Comparison of ENCODE assay signal across 8 cellular contexts in genomic region chr15:75107905-75108838, GRCh38.
DNase-seq lines count a peak whose midpoint lies in the region; ATAC-seq and TF ChIP-seq lines count a peak whose summit lies in the region.

No MANE protein-coding gene starts in this region.

- peaks cover 3 to 4% of the 10 kb centered on the region in 2 experiments for H3K9me3 ChIP-seq in CD4-positive, CD25-positive, alpha-beta regulatory T cell (ENCODE audit: control insufficient read depth in 2 of 2, low read length in 2 of 2)
- no peaks in the 10 kb centered on the region for H3K9me3 ChIP-seq in smooth muscle cell (replicated peaks; ENCODE audit: low read depth)

- intact Hi-C loops in activated CD4-positive, alpha-beta T cell treated with anti-CD3 and anti-CD28 coated beads for 36 hours (cut with DNase I, micrococcal nuclease): loop anchor here (1.0 to 2.0 kb wide), 5 partner anchors 15 to 94 kb away; no protein-coding TSS in a partner anchor

- POLR2A ChIA-PET in activated CD4-positive, alpha-beta T cell treated with anti-CD3 and anti-CD28 coated beads for 36 hours (lab: Charles Lee): interaction anchor here (0.7 to 1.2 kb wide), 2 partner anchors 16 to 201 kb away, joined by 3 to 8 read pairs; partner anchors contain the start of gene FAM219B

- no peaks in the 10 kb centered on the region for H3K36me3 ChIP-seq in CD4-positive, CD25-positive, alpha-beta regulatory T cell (ENCODE audit: control insufficient read depth, insufficient read depth, low read length)
- H3K36me3 ChIP-seq in smooth muscle cell (ENCODE audit: low read depth): no peaks in the 10 kb centered on the region

- H3K4me1 Mint-ChIP-seq in CD4-positive, CD25-positive, alpha-beta regulatory T cell: peaks cover 4 to 32% (median 17%) of the 10 kb centered on the region in 4 donors
- H3K4me1 Mint-ChIP-seq in activated CD4-positive, alpha-beta T cell treated with anti-CD3 and anti-CD28 coated beads for 36 hours: peaks cover 28% of the 10 kb centered on the region

- H3K4me3 Mint-ChIP-seq in CD4-positive, CD25-positive, alpha-beta regulatory T cell: peak overlapping the region in 2 of 4 donors; percentile 62 to 69
- no peak overlapping the region for H3K4me3 Mint-ChIP-seq in activated CD4-positive, alpha-beta T cell treated with anti-CD3 and anti-CD28 coated beads for 36 hours

- ATAC-seq in CD4-positive, CD25-positive, alpha-beta regulatory T cell (ENCODE audit: low read depth in 2 of 2): peak; percentile 79
- ATAC-seq in activated CD4-positive, alpha-beta T cell treated with anti-CD3 and anti-CD28 coated beads for 36 hours: peak; percentile 81
- no peak for ATAC-seq in HG02884 (IDR thresholded peaks at IDR 0.05; ENCODE audit: unreplicated experiment)

- H3K36me3 Mint-ChIP-seq in CD4-positive, CD25-positive, alpha-beta regulatory T cell: no peaks in the 10 kb centered on the region
- no peaks in the 10 kb centered on the region for H3K36me3 Mint-ChIP-seq in activated CD4-positive, alpha-beta T cell treated with anti-CD3 and anti-CD28 coated beads for 36 hours (ENCODE audit: low read depth)

- H3K27ac Mint-ChIP-seq in CD4-positive, CD25-positive, alpha-beta regulatory T cell: peak overlapping the region in 2 of 3 donors; percentile 48 to 85
- H3K27ac Mint-ChIP-seq in activated CD4-positive, alpha-beta T cell treated with anti-CD3 and anti-CD28 coated beads for 36 hours: no peak overlapping the region

- H3K9ac ChIP-seq in smooth muscle cell (ENCODE audit: low read depth): peak overlapping the region; percentile 40

- CTCF ChIA-PET in activated CD4-positive, alpha-beta T cell treated with anti-CD3 and anti-CD28 coated beads for 36 hours (lab: Charles Lee): interaction anchor here (0.6 to 1.5 kb wide), 4 partner anchors 9 to 1993 kb away, joined by 3 to 5 read pairs (median 4); partner anchors contain the start of gene C15orf39

- no peak overlapping the region for H2AFZ ChIP-seq in smooth muscle cell (ENCODE audit: low read depth)

- no peaks in the 10 kb centered on the region for H3K27me3 Mint-ChIP-seq in CD4-positive, CD25-positive, alpha-beta regulatory T cell
- H3K27me3 Mint-ChIP-seq in activated CD4-positive, alpha-beta T cell treated with anti-CD3 and anti-CD28 coated beads for 36 hours: peaks cover 27% of the 10 kb centered on the region

- H3K4me1 ChIP-seq in CD4-positive, CD25-positive, alpha-beta regulatory T cell (ENCODE audit: control insufficient read depth, insufficient read depth, low read length, poor library complexity, severe bottlenecking): peaks cover 22% of the 10 kb centered on the region
- peaks cover 11% of the 10 kb centered on the region for H3K4me1 ChIP-seq in smooth muscle cell (ENCODE audit: low read depth)

- H3K4me3 ChIP-seq in CD4-positive, CD25-positive, alpha-beta regulatory T cell (ENCODE audit: low read depth, low read length): no peak overlapping the region
- H3K4me3 ChIP-seq in smooth muscle cell: no peak overlapping the region

- no peak for TF ChIP-seq CTCF in smooth muscle cell (IDR thresholded peaks at IDR 0.05; ENCODE audit: borderline replicate concordance, insufficient read depth, poor library complexity, severe bottlenecking)

- peak; percentile 3 to 87 (median 25) for DNase-seq in CD4-positive, CD25-positive, alpha-beta regulatory T cell
- DNase-seq in HT1080 (ENCODE audit: low read depth): peak; percentile 93
- DNase-seq in activated CD4-positive, alpha-beta T cell treated with anti-CD3 and anti-CD28 coated beads for 36 hours: peak; percentile 81
- DNase-seq in dermis blood vessel endothelial cell: peak; percentile 75
- no peak for DNase-seq in smooth muscle cell (lab: John Stamatoyannopoulos, UW; ENCODE audit: unreplicated experiment)
- DNase-seq in NCI-H1092 treated with DMSO at 0.1 percent for 48 hours (lab: John Stamatoyannopoulos, UW): no peak
- no peak for DNase-seq in NCI-H187 (lab: John Stamatoyannopoulos, UW)

- no peaks in the 10 kb centered on the region for H3K27me3 ChIP-seq in CD4-positive, CD25-positive, alpha-beta regulatory T cell (ENCODE audit: control insufficient read depth, insufficient read depth, low read length)
- H3K27me3 ChIP-seq in smooth muscle cell (ENCODE audit: low read depth): no peaks in the 10 kb centered on the region

- H3K4me2 ChIP-seq in smooth muscle cell: peak overlapping the region; percentile 41

- H3F3A ChIP-seq in smooth muscle cell (ENCODE audit: low read depth): peaks cover 4% of the 10 kb centered on the region

- WGBS in smooth muscle cell (ENCODE audit: low lambda C conversion rate): 36% methylated on average over 12 of the region's 12 CpGs

- H4K20me1 ChIP-seq in smooth muscle cell (ENCODE audit: low read depth): peaks cover 4% of the 10 kb centered on the region

- H3K9me3 Mint-ChIP-seq in CD4-positive, CD25-positive, alpha-beta regulatory T cell: peaks cover 0 to 5% (median 2%) of the 10 kb centered on the region in 7 donors
- peaks cover 5% of the 10 kb centered on the region for H3K9me3 Mint-ChIP-seq in activated CD4-positive, alpha-beta T cell treated with anti-CD3 and anti-CD28 coated beads for 36 hours (ENCODE audit: low read depth)

- H3K27ac ChIP-seq in CD4-positive, CD25-positive, alpha-beta regulatory T cell (ENCODE audit: insufficient read depth, low read length, poor library complexity, severe bottlenecking): no peak overlapping the region
- H3K27ac ChIP-seq in smooth muscle cell (ENCODE audit: low read depth): peak overlapping the region; percentile 73

- H3K79me2 ChIP-seq in smooth muscle cell (ENCODE audit: low read depth): no peaks in the 10 kb centered on the region

Comparison
In these comparisons a context has a peak if more than half of its experiments do, and no peak if none do; other contexts are left out.
1. DNase-seq: peak in CD4-positive, CD25-positive, alpha-beta regulatory T cell (3 of 3), HT1080 (single experiment), activated CD4-positive, alpha-beta T cell treated with anti-CD3 and anti-CD28 coated beads for 36 hours (single experiment) and dermis blood vessel endothelial cell (single experiment); none in smooth muscle cell (single experiment), NCI-H1092 treated with DMSO at 0.1 percent for 48 hours (single experiment) and NCI-H187 (0 of 2).